In genomic region chr22:20432244-20432686, GRCh38 we compare ENCODE assay signal across 16 cellular contexts. TPM values are rescaled to one million over a fixed set of nuclear protein-coding genes. Genes with fewer than 3 reads are reported as not detected.
DNase-seq lines count a peak whose midpoint lies in the region; ATAC-seq and TF ChIP-seq lines count a peak whose summit lies in the region.
"Had no signal": no experiment of that assay in that cellular context is flagged by ENCODE, and none has a peak within 500 bp of the region (broad histone marks: within the 10 kb centered on the region; RNA-seq: fewer than 3 reads in every experiment).

No MANE protein-coding gene starts in this region.

- in situ Hi-C loops in IMR-90 (cut with MboI; ENCODE audit: low sequenced_read_pairs): no loop called here

- H2AFZ ChIP-seq in IMR-90 (replicated peaks; ENCODE audit: low read length, poor library complexity): no peak overlapping the region

- H3K27ac Mint-ChIP-seq in activated CD8-positive, alpha-beta T cell treated with anti-CD3 and anti-CD28 coated beads for 36 hours: no peak overlapping the region
- H3K27ac Mint-ChIP-seq in activated CD8-positive, alpha-beta T cell treated with anti-CD3 and anti-CD28 coated beads, Interleukin-2, amount 10 ng/mL, durations not matched to agents 7 days and 5 days: no peak overlapping the region
- H3K27ac Mint-ChIP-seq in activated CD8-positive, alpha-beta memory T cell treated with anti-CD3 and anti-CD28 coated beads, Interleukin-2, amount 10 ng/mL, durations not matched to agents 7 days and 5 days: no peak overlapping the region
- H3K27ac Mint-ChIP-seq: natural killer cell; T-helper 1 cell treated with Interleukin-12 subunit alpha and Interleukin-12 subunit beta and Interleukin-4 antibody, amounts not matched to agents 30 μg/mL and 1 μg/mL, for 36 hours had no signal

- no peak for DNase-seq in activated CD8-positive, alpha-beta T cell treated with anti-CD3 and anti-CD28 coated beads for 36 hours
- no peak for DNase-seq in activated CD8-positive, alpha-beta T cell treated with anti-CD3 and anti-CD28 coated beads, Interleukin-2, amount 10 ng/mL, durations not matched to agents 7 days and 5 days
- no peak for DNase-seq in IMR-90
- DNase-seq in islet precursor cell: peak; percentile 42
- DNase-seq in sigmoid colon: peak; percentile 56
- no peak for DNase-seq in DMS79 (lab: John Stamatoyannopoulos, UW)
- DNase-seq in activated CD8-positive, alpha-beta memory T cell treated with anti-CD3 and anti-CD28 coated beads, Interleukin-2, amount 10 ng/mL, durations not matched to agents 7 days and 5 days: no peak
- DNase-seq: activated T-cell treated with anti-CD3 and anti-CD28 coated beads for 4 hours; cerebellar nuclear complex; COR-L47; GDM1; natural killer cell; NK-92 treated with Interleukin-12 subunit alpha and Interleukin-12 subunit beta, amount 100 ng/mL, for 24 hours had no signal

- no peaks in the 10 kb centered on the region for H3K36me3 Mint-ChIP-seq in activated CD8-positive, alpha-beta T cell treated with anti-CD3 and anti-CD28 coated beads for 36 hours (ENCODE audit: low read depth)
- H3K36me3 Mint-ChIP-seq in activated CD8-positive, alpha-beta T cell treated with anti-CD3 and anti-CD28 coated beads, Interleukin-2, amount 10 ng/mL, durations not matched to agents 7 days and 5 days (ENCODE audit: low read depth): no peaks in the 10 kb centered on the region
- H3K36me3 Mint-ChIP-seq in activated CD8-positive, alpha-beta memory T cell treated with anti-CD3 and anti-CD28 coated beads, Interleukin-2, amount 10 ng/mL, durations not matched to agents 7 days and 5 days: no peaks in the 10 kb centered on the region
- H3K36me3 Mint-ChIP-seq: natural killer cell had no signal

- dilution Hi-C loops in IMR-90 (cut with HindIII; ENCODE audit: low sequenced_read_pairs, unreplicated experiment): no loop called here

- H3K9me3 ChIP-seq in IMR-90 (ENCODE audit: control insufficient read depth, insufficient read depth, low read length) (no peaks in the 10 kb centered on the region), sigmoid colon (no peaks in the 10 kb centered on the region)
- H3K9me3 ChIP-seq: HAP-1 had no signal

- H3K27me3 ChIP-seq in IMR-90 (ENCODE audit: control insufficient read depth, insufficient read depth, low read length) (no peaks in the 10 kb centered on the region), sigmoid colon (peaks cover 0 to 31% (median 14%) of the 10 kb centered on the region in 3 donors)

- peaks cover 23% of the 10 kb centered on the region for H3K4me1 Mint-ChIP-seq in activated CD8-positive, alpha-beta T cell treated with anti-CD3 and anti-CD28 coated beads for 36 hours (ENCODE audit: low read depth)
- peaks cover 26% of the 10 kb centered on the region for H3K4me1 Mint-ChIP-seq in activated CD8-positive, alpha-beta T cell treated with anti-CD3 and anti-CD28 coated beads, Interleukin-2, amount 10 ng/mL, durations not matched to agents 7 days and 5 days (ENCODE audit: low read depth)
- peaks cover 27% of the 10 kb centered on the region for H3K4me1 Mint-ChIP-seq in activated CD8-positive, alpha-beta memory T cell treated with anti-CD3 and anti-CD28 coated beads, Interleukin-2, amount 10 ng/mL, durations not matched to agents 7 days and 5 days

- H2AK9ac ChIP-seq in IMR-90 (replicated peaks; ENCODE audit: low read depth, low read length, poor library complexity): peak overlapping the region; percentile 70

- H3K4ac ChIP-seq in IMR-90 (ENCODE audit: low read depth, low read length): no peak overlapping the region

- H2BK5ac ChIP-seq in IMR-90 (ENCODE audit: low read depth, low read length, poor library complexity, severe bottlenecking): no peak overlapping the region

- H4K20me1 ChIP-seq in IMR-90 (ENCODE audit: insufficient read depth, low read length): peaks cover 87% of the 10 kb centered on the region

- H3K27me3 Mint-ChIP-seq in activated CD8-positive, alpha-beta T cell treated with anti-CD3 and anti-CD28 coated beads for 36 hours: peaks cover 64% of the 10 kb centered on the region
- H3K27me3 Mint-ChIP-seq in activated CD8-positive, alpha-beta T cell treated with anti-CD3 and anti-CD28 coated beads, Interleukin-2, amount 10 ng/mL, durations not matched to agents 7 days and 5 days (ENCODE audit: low read depth): peaks cover 73% of the 10 kb centered on the region
- peaks cover 73% of the 10 kb centered on the region for H3K27me3 Mint-ChIP-seq in activated CD8-positive, alpha-beta memory T cell treated with anti-CD3 and anti-CD28 coated beads, Interleukin-2, amount 10 ng/mL, durations not matched to agents 7 days and 5 days

- H4K8ac ChIP-seq in IMR-90 (ENCODE audit: low read depth in 2 of 2, low read length in 2 of 2): no peak overlapping the region

- BruUV-seq in IMR-90 (replicated peaks; lab: Mats Ljungman, UMichigan): no TSS peak

- H3K23ac ChIP-seq in IMR-90 (ENCODE audit: low read depth, low read length): no peak overlapping the region

- no peak overlapping the region for H4K5ac ChIP-seq in IMR-90 (ENCODE audit: low read depth, low read length)

- peak overlapping the region; percentile 24 for H3K4me3 Mint-ChIP-seq in activated CD8-positive, alpha-beta T cell treated with anti-CD3 and anti-CD28 coated beads for 36 hours
- H3K4me3 Mint-ChIP-seq in activated CD8-positive, alpha-beta T cell treated with anti-CD3 and anti-CD28 coated beads, Interleukin-2, amount 10 ng/mL, durations not matched to agents 7 days and 5 days: no peak overlapping the region
- no peak overlapping the region for H3K4me3 Mint-ChIP-seq in activated CD8-positive, alpha-beta memory T cell treated with anti-CD3 and anti-CD28 coated beads, Interleukin-2, amount 10 ng/mL, durations not matched to agents 7 days and 5 days
- H3K4me3 Mint-ChIP-seq: natural killer cell; T-helper 1 cell treated with Interleukin-12 subunit alpha and Interleukin-12 subunit beta and Interleukin-4 antibody, amounts not matched to agents 30 μg/mL and 1 μg/mL, for 36 hours had no signal

- no peak for ATAC-seq in activated CD8-positive, alpha-beta T cell treated with anti-CD3 and anti-CD28 coated beads for 36 hours
- no peak for ATAC-seq in activated CD8-positive, alpha-beta T cell treated with anti-CD3 and anti-CD28 coated beads, Interleukin-2, amount 10 ng/mL, durations not matched to agents 7 days and 5 days
- ATAC-seq in IMR-90 (ENCODE audit: low read depth) (no peak), HG02623 (IDR thresholded peaks at IDR 0.05; ENCODE audit: unreplicated experiment) (no peak)
- no peak for ATAC-seq in activated CD8-positive, alpha-beta memory T cell treated with anti-CD3 and anti-CD28 coated beads, Interleukin-2, amount 10 ng/mL, durations not matched to agents 7 days and 5 days
- ATAC-seq: natural killer cell had no signal

- no CpG with 5 or more reads among the region's 3 CpGs for WGBS in IMR-90 (ENCODE audit: extremely low coverage in 2 of 2, insufficient read length in 1 of 2), 2 experiments
- 52 to 73% methylated on average over 3 of the region's 3 CpGs for WGBS in sigmoid colon, 2 donors

- TF ChIP-seq RAD21 in IMR-90 (IDR thresholded peaks at IDR 0.05; ENCODE audit: low read length): no peak

- TF ChIP-seq CTCF in activated CD8-positive, alpha-beta T cell treated with anti-CD3 and anti-CD28 coated beads for 36 hours (IDR thresholded peaks at IDR 0.05): no peak
- TF ChIP-seq CTCF in IMR-90 (conservative IDR thresholded peaks at IDR 0.05; ENCODE audit: low read depth, low read length) (no peak), sigmoid colon (IDR thresholded peaks at IDR 0.05) (no peak)

- H3K36me3 ChIP-seq in IMR-90 (ENCODE audit: control insufficient read depth, insufficient read depth, low read length) (peaks cover 33% of the 10 kb centered on the region), sigmoid colon (peaks cover 0 to 22% (median 8%) of the 10 kb centered on the region in 4 donors)

- peaks cover 29% of the 10 kb centered on the region for H3K9me1 ChIP-seq in IMR-90 (ENCODE audit: insufficient read depth, low read length)

- no peak overlapping the region for H2BK15ac ChIP-seq in IMR-90 (ENCODE audit: low read depth, low read length)

- H3K4me1 ChIP-seq in IMR-90 (ENCODE audit: control insufficient read depth, insufficient read depth, low read length) (peaks cover 18% of the 10 kb centered on the region), sigmoid colon (peaks cover 0 to 52% (median 43%) of the 10 kb centered on the region in 4 donors)

- intact Hi-C loops in activated CD8-positive, alpha-beta T cell treated with anti-CD3 and anti-CD28 coated beads for 36 hours (cut with micrococcal nuclease): loop anchor here (10.0 kb wide), 1 partner anchor 63 kb away; the partner anchor contains the start of gene KLHL22
- intact Hi-C loops in IMR-90 (cut with micrococcal nuclease) (no loop called here), sigmoid colon (cut with DNase I) (no loop called here)

- CTCF ChIA-PET in activated CD8-positive, alpha-beta T cell treated with anti-CD3 and anti-CD28 coated beads for 36 hours (lab: Charles Lee): interaction anchor here (0.6 to 1.9 kb wide), 4 partner anchors 9 to 22 kb away, joined by 3 to 5 read pairs (median 3); no protein-coding TSS in a partner anchor
- CTCF ChIA-PET in activated CD8-positive, alpha-beta T cell treated with anti-CD3 and anti-CD28 coated beads, Interleukin-2, amount 10 ng/mL, durations not matched to agents 7 days and 5 days (lab: Charles Lee): interaction anchor here (0.8 to 1.9 kb wide), 2 partner anchors 14 to 23 kb away, joined by 4 read pairs; no protein-coding TSS in a partner anchor
- CTCF ChIA-PET in IMR-90 (lab: Yijun Ruan, JAX): no interaction called here
- CTCF ChIA-PET in activated CD8-positive, alpha-beta memory T cell treated with anti-CD3 and anti-CD28 coated beads, Interleukin-2, amount 10 ng/mL, durations not matched to agents 7 days and 5 days (lab: Charles Lee): interaction anchor here (0.7 kb wide), 1 partner anchor 14 kb away, joined by 5 read pairs; no protein-coding TSS in a partner anchor

- H3K14ac ChIP-seq in IMR-90 (replicated peaks; ENCODE audit: low read depth, low read length): no peak overlapping the region

- H2BK20ac ChIP-seq in IMR-90 (ENCODE audit: low read depth, low read length): no peak overlapping the region

- H4K91ac ChIP-seq in IMR-90 (ENCODE audit: insufficient read depth, low read depth, low read length): no peak overlapping the region

- no peak overlapping the region for H3K27ac ChIP-seq in IMR-90 (ENCODE audit: insufficient read depth, low read length)
- no peak overlapping the region for H3K27ac ChIP-seq in sigmoid colon

- peak overlapping the region; percentile 26; the same call in 1 of the 2 replicates for H2AK5ac ChIP-seq in IMR-90 (ENCODE audit: low read depth, low read length)

- TF ChIP-seq POLR2A in IMR-90 (IDR thresholded peaks at IDR 0.05; ENCODE audit: low read depth, low read length) (no peak), sigmoid colon (IDR thresholded peaks at IDR 0.05) (no peak)

- POLR2A ChIA-PET in activated CD8-positive, alpha-beta T cell treated with anti-CD3 and anti-CD28 coated beads for 36 hours (lab: Charles Lee): no interaction called here
- POLR2A ChIA-PET in activated CD8-positive, alpha-beta T cell treated with anti-CD3 and anti-CD28 coated beads, Interleukin-2, amount 10 ng/mL, durations not matched to agents 7 days and 5 days (lab: Charles Lee): interaction anchor here (0.6 kb wide), 1 partner anchor 271 kb away, joined by 3 read pairs; no protein-coding TSS in a partner anchor
- POLR2A ChIA-PET in IMR-90 (lab: Charles Lee; ENCODE audit: unreplicated experiment): no interaction called here

- no peak overlapping the region for H3K18ac ChIP-seq in IMR-90 (ENCODE audit: low read depth, low read length)

- H3K9me3 Mint-ChIP-seq in activated CD8-positive, alpha-beta T cell treated with anti-CD3 and anti-CD28 coated beads for 36 hours: no peaks in the 10 kb centered on the region
- H3K9me3 Mint-ChIP-seq in activated CD8-positive, alpha-beta T cell treated with anti-CD3 and anti-CD28 coated beads, Interleukin-2, amount 10 ng/mL, durations not matched to agents 7 days and 5 days (ENCODE audit: insufficient read depth): no peaks in the 10 kb centered on the region
- no peaks in the 10 kb centered on the region for H3K9me3 Mint-ChIP-seq in activated CD8-positive, alpha-beta memory T cell treated with anti-CD3 and anti-CD28 coated beads, Interleukin-2, amount 10 ng/mL, durations not matched to agents 7 days and 5 days (ENCODE audit: low read depth)
- H3K9me3 Mint-ChIP-seq: natural killer cell; T-helper 1 cell treated with Interleukin-12 subunit alpha and Interleukin-12 subunit beta and Interleukin-4 antibody, amounts not matched to agents 30 μg/mL and 1 μg/mL, for 36 hours had no signal

- H3K56ac ChIP-seq in IMR-90 (ENCODE audit: extremely low read depth, insufficient read depth, low read length): no peak overlapping the region

- no peak overlapping the region for H3K9ac ChIP-seq in IMR-90 (ENCODE audit: low read depth, low read length)

- no peak overlapping the region for H2BK120ac ChIP-seq in IMR-90 (ENCODE audit: low read depth, low read length)

- H3K79me1 ChIP-seq in IMR-90 (ENCODE audit: low read depth in 1 of 2, low read length in 2 of 2): peaks cover 13 to 85% of the 10 kb centered on the region in 2 experiments; a peak in 3 of 4 replicates

- H3K4me3 ChIP-seq in IMR-90 (ENCODE audit: insufficient read depth, low read depth, low read length) (no peak overlapping the region), sigmoid colon (no peak overlapping the region)
- H3K4me3 ChIP-seq: HAP-1 had no signal

- H3K4me2 ChIP-seq in IMR-90 (ENCODE audit: low read depth, low read length): no peak overlapping the region

- TF ChIP-seq EP300 in sigmoid colon (IDR thresholded peaks at IDR 0.05): no peak

RNA-seq across cellular contexts. Expression of gene SCARF2, which starts 5.4 kb away (rescaled TPM):
- total RNA-seq in activated CD8-positive, alpha-beta T cell treated with anti-CD3 and anti-CD28 coated beads for 36 hours: under 1 TPM; 0.20 to 0.27 TPM
- 1 to 10 TPM in 1 of 2 experiments, under 1 TPM in 1; 0.76 to 1.2 TPM for total RNA-seq in activated CD8-positive, alpha-beta T cell treated with anti-CD3 and anti-CD28 coated beads, Interleukin-2, amount 10 ng/mL, durations not matched to agents 7 days and 5 days
- total RNA-seq in IMR-90 (2012; rRNA removed) (3.4 and 4.2 TPM in 2 replicates), sigmoid colon (10 to 100 TPM in 3 of 4 donors, 1 to 10 TPM in 1; 6.4 to 12.8 (median 10.4) TPM)
- polyA plus RNA-seq in IMR-90 (2012; rRNA removed) (37.0 and 55.8 TPM in 2 replicates), sigmoid colon (1 to 10 TPM in 1 of 3 donors, under 1 TPM in 2; under 0.01 to 1.9 (median 0.46) TPM)
- 44.5 and 81.9 TPM in 2 replicates for polyA plus RNA-seq in IMR-90 (2012; cell fraction: cytosol; rRNA removed)
- polyA plus RNA-seq in IMR-90 (2012; cell fraction: nucleus; rRNA removed; ENCODE audit: low replicate concordance): 68.1 and 248 TPM in 2 replicates
- total RNA-seq in activated CD8-positive, alpha-beta memory T cell treated with anti-CD3 and anti-CD28 coated beads, Interleukin-2, amount 10 ng/mL, durations not matched to agents 7 days and 5 days: 1 to 10 TPM in 1 of 2 experiments, under 1 TPM in 1; 0.54 to 1.1 TPM

RNA-seq across cellular contexts. Expression of gene ZNF74, which starts 38.3 kb away (rescaled TPM):
- total RNA-seq in activated CD8-positive, alpha-beta T cell treated with anti-CD3 and anti-CD28 coated beads for 36 hours: 10 to 100 TPM; 11.8 to 13.4 TPM
- 10 to 100 TPM in 1 of 2 experiments, 1 to 10 TPM in 1; 9.2 to 12.6 TPM for total RNA-seq in activated CD8-positive, alpha-beta T cell treated with anti-CD3 and anti-CD28 coated beads, Interleukin-2, amount 10 ng/mL, durations not matched to agents 7 days and 5 days
- total RNA-seq in IMR-90 (2012; rRNA removed) (6.9 and 7.5 TPM in 2 replicates), sigmoid colon (10 to 100 TPM; 11.4 to 18.8 (median 15.2) TPM)
- polyA plus RNA-seq in IMR-90 (2012; rRNA removed) (8.4 TPM in 2 replicates), sigmoid colon (1 to 10 TPM; 1.4 to 4.8 (median 2.4) TPM)
- polyA plus RNA-seq in IMR-90 (2012; cell fraction: cytosol; rRNA removed): 5.9 and 10.0 TPM in 2 replicates
- 14.7 and 28.8 TPM in 2 replicates for polyA plus RNA-seq in IMR-90 (2012; cell fraction: nucleus; rRNA removed; ENCODE audit: low replicate concordance)
- total RNA-seq in activated CD8-positive, alpha-beta memory T cell treated with anti-CD3 and anti-CD28 coated beads, Interleukin-2, amount 10 ng/mL, durations not matched to agents 7 days and 5 days: 10 to 100 TPM in 1 of 2 experiments, 1 to 10 TPM in 1; 10.0 to 10.9 TPM

Comparison
In these comparisons a context has a peak if more than half of its experiments do, and no peak if none do; other contexts are left out.
1. DNase-seq: peak in islet precursor cell (single experiment) and sigmoid colon (single experiment); none in activated CD8-positive, alpha-beta T cell treated with anti-CD3 and anti-CD28 coated beads for 36 hours (single experiment), activated CD8-positive, alpha-beta T cell treated with anti-CD3 and anti-CD28 coated beads, Interleukin-2, amount 10 ng/mL, durations not matched to agents 7 days and 5 days (single experiment), IMR-90 (single experiment), DMS79 (single experiment) and activated CD8-positive, alpha-beta memory T cell treated with anti-CD3 and anti-CD28 coated beads, Interleukin-2, amount 10 ng/mL, durations not matched to agents 7 days and 5 days (single experiment).